In genomic region chr21:33685613-33686197, GRCh38 we compare ENCODE assay signal across 9 cellular contexts. TPM values are rescaled to one million over a fixed set of nuclear protein-coding genes. Genes with fewer than 3 reads are reported as not detected.
A peak's percentile ranks its signal among the peaks of the same experiment; 100 is the strongest.
DNase-seq lines count a peak whose midpoint lies in the region; ATAC-seq, FAIRE-seq and TF ChIP-seq lines count a peak whose summit lies in the region.
"Had no signal": no experiment of that assay in that cellular context is flagged by ENCODE, and none has a peak within 500 bp of the region (broad histone marks: within the 10 kb centered on the region; RNA-seq: fewer than 3 reads in every experiment).

No MANE protein-coding gene starts in this region.

- no peak overlapping the region for H3K4me3 ChIP-seq in iPS DF 6.9 (ENCODE audit: low read length)
- H3K4me3 ChIP-seq in small intestine (ENCODE audit: low read depth in 1 of 2, low read length in 2 of 2), result no peak overlapping the region
- H3K4me3 ChIP-seq in psoas muscle, result no peak overlapping the region
- H3K4me3 ChIP-seq: Peyer's patch had no signal

- ATAC-seq in psoas muscle, result no peak
- ATAC-seq: naive thymus-derived CD8-positive, alpha-beta T cell had no signal

- H3K4me1 Mint-ChIP-seq in HFFc6 (ENCODE audit: low read depth), result peaks cover 73% of the 10 kb centered on the region
- H3K4me1 Mint-ChIP-seq in activated T-cell treated with anti-CD3 and anti-CD28 coated beads, Interleukin-2, amount 50 U/mL, for 24 hours (ENCODE audit: low read depth), result peaks cover 2% of the 10 kb centered on the region

- peaks cover 3% of the 10 kb centered on the region; the same call in 1 of the 2 replicates for H3K4me1 ChIP-seq in iPS DF 6.9 (ENCODE audit: control insufficient read depth, insufficient read depth, low read length)
- H3K4me1 ChIP-seq in small intestine (ENCODE audit: control insufficient read depth in 2 of 2, insufficient read depth in 1 of 2, low read depth in 1 of 2, low read length in 1 of 2), result peaks cover 4 to 7% of the 10 kb centered on the region in 2 donors
- peaks cover 46% of the 10 kb centered on the region for H3K4me1 ChIP-seq in psoas muscle

- H3K36me3 ChIP-seq in iPS DF 6.9 (ENCODE audit: control insufficient read depth, insufficient read depth, low read length), result no peaks in the 10 kb centered on the region
- H3K36me3 ChIP-seq in small intestine (ENCODE audit: control insufficient read depth in 2 of 2, insufficient read depth in 2 of 2, low read length in 2 of 2), result no peaks in the 10 kb centered on the region
- H3K36me3 ChIP-seq in psoas muscle (ENCODE audit: insufficient read depth in 1 of 2, low read depth in 1 of 2), result no peaks in the 10 kb centered on the region
- H3K36me3 ChIP-seq: Peyer's patch had no signal

- DNase-seq in HFFc6, result peak; percentile 69
- peak; percentile 39 for DNase-seq in amniotic stem cell (lab: John Stamatoyannopoulos, UW)
- no peak for DNase-seq in iPS DF 6.9 (ENCODE audit: low read depth, low spot score)
- DNase-seq in small intestine, result peak; percentile 67
- DNase-seq in stimulated activated CD4-positive, alpha-beta T cell treated with anti-CD3 and anti-CD28 coated beads, Interleukin-4, amount 100 ng/mL, for 24 hours, result no peak
- DNase-seq in psoas muscle, result no peak
- DNase-seq in activated T-cell treated with anti-CD3 and anti-CD28 coated beads, Interleukin-2, amount 50 U/mL, for 24 hours, result no peak
- DNase-seq: naive thymus-derived CD8-positive, alpha-beta T cell; Peyer's patch had no signal

- no peaks in the 10 kb centered on the region for H3K27me3 Mint-ChIP-seq in HFFc6 (ENCODE audit: insufficient read depth)
- peaks cover 19% of the 10 kb centered on the region for H3K27me3 Mint-ChIP-seq in activated T-cell treated with anti-CD3 and anti-CD28 coated beads, Interleukin-2, amount 50 U/mL, for 24 hours

- H3K9me3 Mint-ChIP-seq in HFFc6, result no peaks in the 10 kb centered on the region
- no peaks in the 10 kb centered on the region for H3K9me3 Mint-ChIP-seq in activated T-cell treated with anti-CD3 and anti-CD28 coated beads, Interleukin-2, amount 50 U/mL, for 24 hours
- H3K9me3 Mint-ChIP-seq: naive thymus-derived CD8-positive, alpha-beta T cell had no signal

- H3K27ac ChIP-seq in iPS DF 6.9 (ENCODE audit: low read length) (peak overlapping the region; percentile 95), small intestine (ENCODE audit: low read depth in 1 of 2, low read length in 1 of 2) (no peak overlapping the region), psoas muscle (no peak overlapping the region)

- H3K9me3 ChIP-seq in iPS DF 6.9 (ENCODE audit: control insufficient read depth, insufficient read depth, low read length) (no peaks in the 10 kb centered on the region), small intestine (ENCODE audit: control insufficient read depth, low read depth) (no peaks in the 10 kb centered on the region), psoas muscle (no peaks in the 10 kb centered on the region)
- H3K9me3 ChIP-seq: Peyer's patch had no signal

- no peaks in the 10 kb centered on the region for H3K36me3 Mint-ChIP-seq in HFFc6 (ENCODE audit: low read depth)
- no peaks in the 10 kb centered on the region for H3K36me3 Mint-ChIP-seq in activated T-cell treated with anti-CD3 and anti-CD28 coated beads, Interleukin-2, amount 50 U/mL, for 24 hours (ENCODE audit: low read depth)
- H3K36me3 Mint-ChIP-seq: naive thymus-derived CD8-positive, alpha-beta T cell had no signal

- H3K27me3 ChIP-seq in iPS DF 6.9 (ENCODE audit: control insufficient read depth, insufficient read depth, low read length) (no peaks in the 10 kb centered on the region), small intestine (ENCODE audit: control insufficient read depth in 2 of 2, insufficient read depth in 2 of 2, low read length in 2 of 2) (no peaks in the 10 kb centered on the region), psoas muscle (ENCODE audit: insufficient read depth in 3 of 3, low read length in 2 of 3) (no peaks in the 10 kb centered on the region)
- H3K27me3 ChIP-seq: Peyer's patch had no signal

- intact Hi-C loops in psoas muscle (cut with DNase I), result loop anchor here in 1 of 2 donors (5.0 kb wide), 1 partner anchor 33 kb away; no protein-coding TSS in a partner anchor

- FAIRE-seq in small intestine (lab: Jason Lieb, UNC), result no peak

- peak overlapping the region; percentile 80 for H3K27ac Mint-ChIP-seq in HFFc6
- H3K27ac Mint-ChIP-seq in activated T-cell treated with anti-CD3 and anti-CD28 coated beads, Interleukin-2, amount 50 U/mL, for 24 hours, result no peak overlapping the region

- TF ChIP-seq CTCF in HFFc6 (IDR thresholded peaks at IDR 0.05), result no peak
- no peak for TF ChIP-seq CTCF in psoas muscle (IDR thresholded peaks at IDR 0.05)

- peak overlapping the region; percentile 47 for H3K4me3 Mint-ChIP-seq in HFFc6
- no peak overlapping the region for H3K4me3 Mint-ChIP-seq in activated T-cell treated with anti-CD3 and anti-CD28 coated beads, Interleukin-2, amount 50 U/mL, for 24 hours
- H3K4me3 Mint-ChIP-seq: naive thymus-derived CD8-positive, alpha-beta T cell had no signal

RNA-seq across cellular contexts. Expression of gene ITSN1, which starts 43.4 kb away (rescaled TPM):
- 10 to 100 TPM; 47.7 to 54.8 (median 54.0) TPM for total RNA-seq in HFFc6 (2021; fragmentation: NEBNext Ultra II Directional; extraction: Animal tissue kit (Norgen Biotek cat#: 25700))
- polyA plus RNA-seq in small intestine (10 to 100 TPM; 10.5 to 21.5 (median 20.8) TPM), psoas muscle (10 to 100 TPM in 1 of 3 donors, 1 to 10 TPM in 2; 9.3 to 24.3 (median 9.8) TPM)
- 10 to 100 TPM; 18.1 to 43.8 (median 24.7) TPM for total RNA-seq in psoas muscle

RNA-seq across cellular contexts. Expression of gene CRYZL1, which starts 44.2 kb away (rescaled TPM):
- 10 to 100 TPM; 28.0 to 32.8 (median 30.2) TPM for total RNA-seq in HFFc6 (2021; fragmentation: NEBNext Ultra II Directional; extraction: Animal tissue kit (Norgen Biotek cat#: 25700))
- polyA plus RNA-seq in small intestine (10 to 100 TPM; 13.5 to 16.5 (median 15.2) TPM), psoas muscle (10 to 100 TPM; 12.8 to 37.7 (median 15.7) TPM)
- total RNA-seq in psoas muscle, result 10 to 100 TPM; 14.0 to 22.6 (median 18.8) TPM

Comparison
In these comparisons a context has a peak if more than half of its experiments do, and no peak if none do; other contexts are left out.
1. DNase-seq: peak in HFFc6 (single experiment), amniotic stem cell (single experiment) and small intestine (single experiment); none in iPS DF 6.9 (single experiment), stimulated activated CD4-positive, alpha-beta T cell treated with anti-CD3 and anti-CD28 coated beads, Interleukin-4, amount 100 ng/mL, for 24 hours (single experiment), psoas muscle (0 of 2) and activated T-cell treated with anti-CD3 and anti-CD28 coated beads, Interleukin-2, amount 50 U/mL, for 24 hours (single experiment).